Comparison of ENCODE assay signal across 8 cellular contexts in the genomic region with DNA sequence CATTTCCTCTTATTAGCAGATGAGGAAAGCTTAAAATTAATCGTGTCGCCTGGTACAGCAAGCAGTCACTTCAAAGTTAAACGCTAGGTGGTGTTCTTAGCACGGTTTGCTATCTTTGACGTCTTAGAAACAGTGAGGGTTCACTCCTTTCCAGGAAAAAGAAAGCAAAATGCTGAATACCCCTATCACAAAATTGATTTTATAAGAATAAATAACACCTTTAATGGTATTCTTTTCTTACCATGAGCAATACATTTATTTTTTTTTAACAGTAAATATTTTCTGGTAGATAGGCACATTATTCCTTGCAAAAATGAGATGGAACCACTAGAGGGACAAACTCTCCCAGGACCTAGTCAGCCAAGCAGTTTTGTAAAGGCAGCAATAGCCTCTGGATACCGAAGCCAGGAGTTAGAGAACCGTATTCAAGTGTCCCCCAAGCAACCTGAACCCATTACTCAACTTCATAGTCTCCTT.
DNase-seq lines count a peak whose midpoint lies in the region; TF ChIP-seq lines count a peak whose summit lies in the region.

No MANE protein-coding gene starts in this region.

- no peaks in the 10 kb centered on the region for H3K9me3 ChIP-seq in cardiac muscle cell (ENCODE audit: low read depth)

- no peak overlapping the region for H3K27ac ChIP-seq in VCaP
- no peak overlapping the region for H3K27ac ChIP-seq in cardiac muscle cell

- H3K27ac Mint-ChIP-seq in activated CD4-positive, alpha-beta T cell treated with anti-CD3 and anti-CD28 coated beads, Interleukin-2, amount 10 ng/mL, durations not matched to agents 24 days and 14 days, result no peak overlapping the region
- H3K27ac Mint-ChIP-seq in activated T-cell treated with anti-CD3 and anti-CD28 coated beads, Interleukin-2, amount 50 U/mL, for 24 hours, result no peak overlapping the region

- no peaks in the 10 kb centered on the region for H3K9me3 Mint-ChIP-seq in activated CD4-positive, alpha-beta T cell treated with anti-CD3 and anti-CD28 coated beads, Interleukin-2, amount 10 ng/mL, durations not matched to agents 24 days and 14 days
- no peaks in the 10 kb centered on the region for H3K9me3 Mint-ChIP-seq in activated T-cell treated with anti-CD3 and anti-CD28 coated beads, Interleukin-2, amount 50 U/mL, for 24 hours

- H3K4me3 ChIP-seq in HFF-Myc (replicated peaks; ENCODE audit: low read depth, low read length) (no peak overlapping the region), cardiac muscle cell (no peak overlapping the region), skeletal muscle cell (ENCODE audit: low read depth, low read length) (no peak overlapping the region)

- H3K36me3 Mint-ChIP-seq in activated CD4-positive, alpha-beta T cell treated with anti-CD3 and anti-CD28 coated beads, Interleukin-2, amount 10 ng/mL, durations not matched to agents 24 days and 14 days (ENCODE audit: low read depth), result no peaks in the 10 kb centered on the region
- H3K36me3 Mint-ChIP-seq in activated T-cell treated with anti-CD3 and anti-CD28 coated beads, Interleukin-2, amount 50 U/mL, for 24 hours (ENCODE audit: low read depth), result no peaks in the 10 kb centered on the region

- DNase-seq in activated CD4-positive, alpha-beta T cell treated with anti-CD3 and anti-CD28 coated beads, Interleukin-2, amount 10 ng/mL, durations not matched to agents 24 days and 14 days, result peak; percentile 61
- no peak for DNase-seq in activated CD4-positive, alpha-beta T cell treated with anti-CD3 and anti-CD28 coated beads, Interleukin-2, amount 50 U/mL, for 4 hours
- DNase-seq in HFF-Myc (ENCODE audit: extremely low read depth, low read depth), result peak; percentile 10
- peak; percentile 69 for DNase-seq in NCI-H2107 treated with DMSO at 0.1 percent for 48 hours (lab: John Stamatoyannopoulos, UW; ENCODE audit: unreplicated experiment)
- peak; percentile 68 to 74 for DNase-seq in cardiac muscle cell (ENCODE audit: low read depth in 1 of 2, low spot score in 1 of 2)
- peak; percentile 10 for DNase-seq in skeletal muscle cell (ENCODE audit: low read depth)
- no peak for DNase-seq in activated T-cell treated with anti-CD3 and anti-CD28 coated beads, Interleukin-2, amount 50 U/mL, for 24 hours

- no peaks in the 10 kb centered on the region for H3K4me1 Mint-ChIP-seq in activated CD4-positive, alpha-beta T cell treated with anti-CD3 and anti-CD28 coated beads, Interleukin-2, amount 10 ng/mL, durations not matched to agents 24 days and 14 days
- H3K4me1 Mint-ChIP-seq in activated T-cell treated with anti-CD3 and anti-CD28 coated beads, Interleukin-2, amount 50 U/mL, for 24 hours (ENCODE audit: low read depth), result no peaks in the 10 kb centered on the region

- intact Hi-C loops in activated CD4-positive, alpha-beta T cell treated with anti-CD3 and anti-CD28 coated beads, Interleukin-2, amount 10 ng/mL, durations not matched to agents 24 days and 14 days (cut with micrococcal nuclease), result loop anchor here (1.0 to 10.0 kb wide), 3 partner anchors 350 to 763 kb away; no protein-coding TSS in a partner anchor

- TF ChIP-seq CTCF in HFF-Myc (IDR thresholded peaks at IDR 0.05; ENCODE audit: low read depth, low read length, missing control alignments), result peak; percentile 56
- TF ChIP-seq CTCF in VCaP (conservative IDR thresholded peaks at IDR 0.05), result peak; percentile 92
- peak; percentile 71 for TF ChIP-seq CTCF in cardiac muscle cell (IDR thresholded peaks at IDR 0.05; ENCODE audit: low read depth, low read length)

- no peaks in the 10 kb centered on the region for H3K36me3 ChIP-seq in cardiac muscle cell

- H3K27me3 ChIP-seq in cardiac muscle cell, result peaks cover 6% of the 10 kb centered on the region

- no peaks in the 10 kb centered on the region for H3K4me1 ChIP-seq in cardiac muscle cell (ENCODE audit: low read depth)

- no peak overlapping the region for H3K4me3 Mint-ChIP-seq in activated CD4-positive, alpha-beta T cell treated with anti-CD3 and anti-CD28 coated beads, Interleukin-2, amount 10 ng/mL, durations not matched to agents 24 days and 14 days
- no peak overlapping the region for H3K4me3 Mint-ChIP-seq in activated T-cell treated with anti-CD3 and anti-CD28 coated beads, Interleukin-2, amount 50 U/mL, for 24 hours

- no peaks in the 10 kb centered on the region for H3K27me3 Mint-ChIP-seq in activated CD4-positive, alpha-beta T cell treated with anti-CD3 and anti-CD28 coated beads, Interleukin-2, amount 10 ng/mL, durations not matched to agents 24 days and 14 days
- H3K27me3 Mint-ChIP-seq in activated T-cell treated with anti-CD3 and anti-CD28 coated beads, Interleukin-2, amount 50 U/mL, for 24 hours, result peaks cover 7% of the 10 kb centered on the region

Comparison
In these comparisons a context has a peak if more than half of its experiments do, and no peak if none do; other contexts are left out.
1. DNase-seq: peak in activated CD4-positive, alpha-beta T cell treated with anti-CD3 and anti-CD28 coated beads, Interleukin-2, amount 10 ng/mL, durations not matched to agents 24 days and 14 days (single experiment), HFF-Myc (single experiment), NCI-H2107 treated with DMSO at 0.1 percent for 48 hours (single experiment), cardiac muscle cell (2 of 2) and skeletal muscle cell (single experiment); none in activated CD4-positive, alpha-beta T cell treated with anti-CD3 and anti-CD28 coated beads, Interleukin-2, amount 50 U/mL, for 4 hours (0 of 2) and activated T-cell treated with anti-CD3 and anti-CD28 coated beads, Interleukin-2, amount 50 U/mL, for 24 hours (single experiment).
2. Peak in every context shown above with its lines, with median percentiles within 50 percentile points of each other: CTCF ChIP-seq.